In genomic region chr5:157306092-157306491, GRCh38 we compare ENCODE assay signal across 17 cellular contexts. TPM values are rescaled to one million over a fixed set of nuclear protein-coding genes. Genes with fewer than 3 reads are reported as not detected.
DNase-seq lines count a peak whose midpoint lies in the region; ATAC-seq, FAIRE-seq and TF ChIP-seq lines count a peak whose summit lies in the region.
"Had no signal": no experiment of that assay in that cellular context is flagged by ENCODE, and none has a peak within 500 bp of the region (broad histone marks: within the 10 kb centered on the region; RNA-seq: fewer than 3 reads in every experiment).

No MANE protein-coding gene starts in this region.

- no peaks in the 10 kb centered on the region for H3K9me3 ChIP-seq in left lung
- H3K9me3 ChIP-seq in thyroid gland: no peaks in the 10 kb centered on the region
- H3K9me3 ChIP-seq in HepG2 (ENCODE audit: low read length): no peaks in the 10 kb centered on the region
- H3K9me3 ChIP-seq: pancreas, sigmoid colon had no signal

- H3K27me3 ChIP-seq in left lung: no peaks in the 10 kb centered on the region
- H3K27me3 ChIP-seq in thyroid gland: no peaks in the 10 kb centered on the region
- no peaks in the 10 kb centered on the region for H3K27me3 ChIP-seq in HepG2 (ENCODE audit: control insufficient read depth in 1 of 2, insufficient read depth in 2 of 2, low read length in 2 of 2)
- H3K27me3 ChIP-seq: pancreas, sigmoid colon had no signal

- no peak overlapping the region for H3K9ac ChIP-seq in HepG2 (ENCODE audit: insufficient read depth, low read depth, low read length)

- DNase-seq in left cardiac atrium (no peak), Right ventricle myocardium inferior (ENCODE audit: missing footprints) (no peak), activated B cell treated with CpG ODN at 0.5 μM for 24 hours (no peak), left lung (no peak), thyroid gland (peak; percentile 47 to 80), DMS 273 (lab: John Stamatoyannopoulos, UW; ENCODE audit: unreplicated experiment) (no peak), HepG2 (ENCODE audit: low spot score) (no peak)
- DNase-seq: DMS153, Kasumi-1, NCI-H1092, NCI-H510A, pancreas, sigmoid colon, SW 1271 had no signal

- TF ChIP-seq EP300 in HepG2 (IDR thresholded peaks at IDR 0.05; ENCODE audit: low read depth in 2 of 2, low read length in 2 of 2) (no peak), HepG2 (CRISPR knock-in tag; IDR thresholded peaks at IDR 0.05; ENCODE audit: borderline replicate concordance) (no peak)

- no peak overlapping the region for H3K4me3 ChIP-seq in left lung
- no peak overlapping the region for H3K4me3 ChIP-seq in thyroid gland (replicated peaks in 1 of 3)
- H3K4me3 ChIP-seq in HepG2 (replicated peaks in 1 of 3; ENCODE audit: insufficient read depth in 1 of 3, low read depth in 2 of 3, low read length in 3 of 3): no peak overlapping the region
- H3K4me3 ChIP-seq: pancreas, sigmoid colon had no signal

- no peak for TF ChIP-seq RAD21 in HepG2 (CRISPR knock-in tag; IDR thresholded peaks at IDR 0.05)

- H3K27ac Mint-ChIP-seq in activated B cell treated with CpG ODN at 0.5 μM for 24 hours: peak overlapping the region; percentile 89
- H3K27ac Mint-ChIP-seq: WTC11 had no signal

- FAIRE-seq in HepG2 (lab: Jason Lieb, UNC): no peak
- FAIRE-seq: pancreas had no signal

- BruUV-seq in HepG2 (replicated peaks; lab: Mats Ljungman, UMichigan): no TSS peak

- H4K20me1 ChIP-seq in HepG2 (ENCODE audit: insufficient read depth, low read length): no peaks in the 10 kb centered on the region

- no peak overlapping the region for H3K4me3 Mint-ChIP-seq in activated B cell treated with CpG ODN at 0.5 μM for 24 hours
- H3K4me3 Mint-ChIP-seq: WTC11 had no signal

- TF ChIP-seq POLR2A in thyroid gland (IDR thresholded peaks at IDR 0.05): no peak
- no peak for TF ChIP-seq POLR2A in HepG2 (IDR thresholded peaks at IDR 0.05; ENCODE audit: insufficient read depth in 1 of 2, low read depth in 2 of 2, low read length in 2 of 2)

- no peaks in the 10 kb centered on the region for H3K9me3 Mint-ChIP-seq in activated B cell treated with CpG ODN at 0.5 μM for 24 hours
- H3K9me3 Mint-ChIP-seq: WTC11 had no signal

- ATAC-seq in left cardiac atrium: peak; percentile 17 to 22
- no peak for ATAC-seq in Right ventricle myocardium inferior
- ATAC-seq in activated B cell treated with CpG ODN at 0.5 μM for 24 hours (ENCODE audit: low read depth): no peak
- ATAC-seq in left lung: peak; percentile 57
- no peak for ATAC-seq in HepG2
- ATAC-seq: esophagus mucosa, pancreas, WTC11 had no signal

- H3K36me3 ChIP-seq in left lung (peaks cover 0 to 64% of the 10 kb centered on the region in 2 donors), thyroid gland (no peaks in the 10 kb centered on the region), HepG2 (replicated peaks in 1 of 2; ENCODE audit: control insufficient read depth in 1 of 2, insufficient read depth in 2 of 2, low read length in 2 of 2) (peaks cover 7 to 15% of the 10 kb centered on the region in 2 experiments; a peak in 3 of 5 replicates)
- H3K36me3 ChIP-seq: pancreas, sigmoid colon had no signal

- H3K27ac ChIP-seq in left lung: no peak overlapping the region
- peak overlapping the region in 1 of 3 donors; percentile 28 for H3K27ac ChIP-seq in thyroid gland
- H3K27ac ChIP-seq in HepG2 (ENCODE audit: extremely low read length, insufficient read depth, low read length): no peak overlapping the region
- H3K27ac ChIP-seq: pancreas, RWPE1, sigmoid colon had no signal

- H3K27me3 Mint-ChIP-seq in activated B cell treated with CpG ODN at 0.5 μM for 24 hours: no peaks in the 10 kb centered on the region

- H3K4me2 ChIP-seq in HepG2 (ENCODE audit: low read depth, low read length): no peak overlapping the region

- no peaks in the 10 kb centered on the region for H3K79me2 ChIP-seq in HepG2 (ENCODE audit: insufficient read depth, low read length)

- peaks cover 94% of the 10 kb centered on the region for H3K36me3 Mint-ChIP-seq in activated B cell treated with CpG ODN at 0.5 μM for 24 hours (ENCODE audit: low read depth)

- POLR2A ChIA-PET in activated B cell treated with CpG ODN at 0.5 μM for 24 hours (lab: Charles Lee): interaction anchor here (1.4 to 5.4 kb wide), 4 partner anchors 23 to 42 kb away, joined by 5 to 70 read pairs (median 20); no protein-coding TSS in a partner anchor
- POLR2A ChIA-PET in HepG2 (lab: Yijun Ruan, JAX): no interaction called here

- CTCF ChIA-PET in activated B cell treated with CpG ODN at 0.5 μM for 24 hours (lab: Charles Lee) (interaction anchor here (3.9 to 7.4 kb wide), 2 partner anchors 54 to 157 kb away, joined by 24 to 176 read pairs; no protein-coding TSS in a partner anchor), HepG2 (lab: Yijun Ruan, JAX; ENCODE audit: low intra/inter-chr PET ratio, low total read pairs) (no interaction called here)

- 51 to 73% methylated on average over 4 of the region's 4 CpGs for WGBS in thyroid gland, 2 donors
- WGBS in HepG2 (ENCODE audit: low lambda C conversion rate): 92% methylated on average over 4 of the region's 4 CpGs

- H3K4me1 Mint-ChIP-seq in activated B cell treated with CpG ODN at 0.5 μM for 24 hours: peaks cover 47% of the 10 kb centered on the region
- H3K4me1 Mint-ChIP-seq: WTC11 had no signal

- TF ChIP-seq CTCF in activated B cell treated with CpG ODN at 0.5 μM for 24 hours (IDR thresholded peaks at IDR 0.05): no peak
- TF ChIP-seq CTCF in left lung (IDR thresholded peaks at IDR 0.05): no peak
- TF ChIP-seq CTCF in thyroid gland (IDR thresholded peaks at IDR 0.05): no peak
- TF ChIP-seq CTCF in HepG2 (CRISPR knock-in tag; IDR thresholded peaks at IDR 0.05): no peak

- H2AFZ ChIP-seq in HepG2 (ENCODE audit: low read length): no peak overlapping the region

- H3K4me1 ChIP-seq in left lung (no peaks in the 10 kb centered on the region), thyroid gland (peaks cover 0 to 6% of the 10 kb centered on the region in 2 donors), HepG2 (ENCODE audit: insufficient read depth, low read length) (0 out of 2 replicates have a peak, but pooled peaks cover 1% of the 10 kb centered on the region)
- H3K4me1 ChIP-seq: pancreas, sigmoid colon had no signal

- in situ Hi-C loops in HepG2 (cut with HindIII; ENCODE audit: extremely low pct_ligation_motif_present, low pct_unique_long_range_greater_than_20kb): no loop called here

- intact Hi-C loops in left cardiac atrium (cut with DNase I) (loop anchor here in 1 of 2 donors (5.0 kb wide), 1 partner anchor 54 kb away; no protein-coding TSS in a partner anchor), Right ventricle myocardium inferior (cut with DNase I) (loop anchor here (5.0 kb wide), 1 partner anchor 39 kb away; the partner anchor contains the start of gene CYFIP2), activated B cell treated with CpG ODN at 0.5 μM for 24 hours (cut with micrococcal nuclease) (no loop called here), left lung (cut with DNase I) (loop anchor here in 1 of 2 donors (10.0 kb wide), 1 partner anchor 151 kb away; no protein-coding TSS in a partner anchor), thyroid gland (cut with DNase I) (loop anchor here (5.0 kb wide), 1 partner anchor 54 kb away; no protein-coding TSS in a partner anchor), HepG2 (cut with micrococcal nuclease; ENCODE audit: unreplicated experiment) (no loop called here)

TF ChIP-seq in HepG2, 621 proteins besides CTCF, POLR2A, EP300 and RAD21 (continues in another document):
- TF ChIP-seq ZFY (CRISPR knock-in tag; IDR thresholded peaks at IDR 0.05): no peak
- no peak for TF ChIP-seq THYN1 (CRISPR knock-in tag; IDR thresholded peaks at IDR 0.05; ENCODE audit: borderline replicate concordance, low read depth)
- TF ChIP-seq KMT2A (CRISPR knock-in tag; IDR thresholded peaks at IDR 0.05): no peak
- TF ChIP-seq HOXA9 (CRISPR knock-in tag; IDR thresholded peaks at IDR 0.05; ENCODE audit: borderline replicate concordance): no peak
- TF ChIP-seq HDAC1 (CRISPR knock-in tag; IDR thresholded peaks at IDR 0.05): no peak
- TF ChIP-seq TEF (CRISPR knock-in tag; IDR thresholded peaks at IDR 0.05): no peak
- no peak for TF ChIP-seq ZNF772 (CRISPR knock-in tag; IDR thresholded peaks at IDR 0.05)

RNA-seq across cellular contexts. Expression of gene CYFIP2, which starts 40.2 kb away (rescaled TPM):
- total RNA-seq in left cardiac atrium (10 to 100 TPM; 18.1 to 27.6 TPM), Right ventricle myocardium inferior (29.6 TPM), activated B cell treated with CpG ODN at 0.5 μM for 24 hours (385 and 471 TPM in 2 replicates), left lung (10 to 100 TPM; 48.7 to 63.4 TPM), thyroid gland (10 to 100 TPM; 18.3 to 73.5 (median 34.6) TPM), HepG2 (2016; rRNA removed; fragmentation: Illumina TruSeq; extraction: Trizol) (30.3 and 40.2 TPM in 2 replicates)
- 13.4 and 13.7 TPM in 2 replicates for total RNA-seq in HepG2 (2016; cell fraction: cytosol; rRNA removed; fragmentation: Illumina TruSeq; extraction: Trizol; ENCODE audit: low read depth)
- total RNA-seq in HepG2 (2016; cell fraction: insoluble cytoplasmic fraction; rRNA removed; fragmentation: Illumina TruSeq; extraction: Trizol): 28.6 and 32.7 TPM in 2 replicates
- total RNA-seq in HepG2 (2016; cell fraction: membrane; rRNA removed; fragmentation: Illumina TruSeq; extraction: Trizol): 33.5 TPM in 2 replicates
- 25.4 and 29.9 TPM in 2 replicates for total RNA-seq in HepG2 (2016; cell fraction: nucleus; rRNA removed; fragmentation: Illumina TruSeq; extraction: Trizol)
- polyA plus RNA-seq in HepG2 (2011; rRNA removed): 22.5 and 22.6 TPM in 2 replicates
- polyA plus RNA-seq in HepG2 (2011; cell fraction: cytosol; rRNA removed): 20.3 and 24.1 TPM in 2 replicates
- 61.6 and 72.0 TPM in 2 replicates for polyA plus RNA-seq in HepG2 (2011; cell fraction: nucleus; rRNA removed)
- polyA plus RNA-seq in HepG2 (2012): 43.3 and 45.5 TPM in 2 replicates
- polyA plus RNA-seq in HepG2 (2016; cell fraction: cytosol; fragmentation: Illumina TruSeq; extraction: Trizol; ENCODE audit: low read depth): 14.6 and 15.8 TPM in 2 replicates
- polyA plus RNA-seq in HepG2 (2016; cell fraction: insoluble cytoplasmic fraction; fragmentation: Illumina TruSeq; extraction: Trizol; ENCODE audit: low read depth): 39.1 and 48.8 TPM in 2 replicates
- polyA plus RNA-seq in HepG2 (2016; cell fraction: membrane; fragmentation: Illumina TruSeq; extraction: Trizol; ENCODE audit: low read depth): 33.6 and 33.7 TPM in 2 replicates
- 31.7 and 39.3 TPM in 2 replicates for polyA plus RNA-seq in HepG2 (2016; cell fraction: nucleus; fragmentation: Illumina TruSeq; extraction: Trizol; ENCODE audit: insufficient read depth, low read depth)
- 17.9 and 70.5 TPM in 2 replicates for polyA minus RNA-seq in HepG2 (2011; rRNA and poly(A)+ RNA removed; ENCODE audit: low replicate concordance)
- 16.3 and 22.5 TPM in 2 replicates for polyA minus RNA-seq in HepG2 (2011; cell fraction: cytosol; rRNA and poly(A)+ RNA removed)
- 55.0 and 64.3 TPM in 2 replicates for polyA minus RNA-seq in HepG2 (2011; cell fraction: nucleus; rRNA and poly(A)+ RNA removed)

Comparison
In these comparisons a context has a peak if more than half of its experiments do, and no peak if none do; other contexts are left out.
1. ATAC-seq: peak in left cardiac atrium (2 of 2) and left lung (single experiment); none in Right ventricle myocardium inferior (single experiment), activated B cell treated with CpG ODN at 0.5 μM for 24 hours (single experiment) and HepG2 (single experiment).
2. DNase-seq: peak in thyroid gland (2 of 2); none in left cardiac atrium (single experiment), Right ventricle myocardium inferior (single experiment), activated B cell treated with CpG ODN at 0.5 μM for 24 hours (single experiment), left lung (0 of 2), DMS 273 (single experiment) and HepG2 (single experiment).
3. intact Hi-C loops: an anchor here in Right ventricle myocardium inferior (5.0 kb wide) and thyroid gland (5.0 kb wide); none called in activated B cell treated with CpG ODN at 0.5 μM for 24 hours and HepG2.